ENCODE assay signal across 19 cellular contexts in genomic region chrX:134158821-134159512, GRCh38.
DNase-seq lines count a peak whose midpoint lies in the region; ATAC-seq and TF ChIP-seq lines count a peak whose summit lies in the region.
"Had no signal": no experiment of that assay in that cellular context is flagged by ENCODE, and none has a peak within 500 bp of the region (broad histone marks: within the 10 kb centered on the region; RNA-seq: fewer than 3 reads in every experiment).

No MANE protein-coding gene starts in this region.

- no peaks in the 10 kb centered on the region for H3K27me3 Mint-ChIP-seq in activated CD8-positive, alpha-beta memory T cell treated with anti-CD3 and anti-CD28 coated beads, Interleukin-2, amount 10 ng/mL, durations not matched to agents 7 days and 5 days
- H3K27me3 Mint-ChIP-seq in activated T-cell treated with anti-CD3 and anti-CD28 coated beads, Interleukin-2, amount 50 U/mL, for 72 hours (ENCODE audit: low read depth): peaks cover 42% of the 10 kb centered on the region

- no peaks in the 10 kb centered on the region for H3K4me1 ChIP-seq in foreskin keratinocyte
- H3K4me1 ChIP-seq: ascending aorta, colonic mucosa, vagina had no signal

- in situ Hi-C loops in GM13976 (cut with MboI; ENCODE audit: low sequenced_read_pairs, unreplicated experiment): no loop called here

- no peak overlapping the region for H3K4me3 Mint-ChIP-seq in activated CD8-positive, alpha-beta memory T cell treated with anti-CD3 and anti-CD28 coated beads, Interleukin-2, amount 10 ng/mL, durations not matched to agents 7 days and 5 days
- H3K4me3 Mint-ChIP-seq in activated T-cell treated with anti-CD3 and anti-CD28 coated beads, Interleukin-2, amount 50 U/mL, for 72 hours: peak overlapping the region; percentile 30 to 64
- H3K4me3 Mint-ChIP-seq: CD14-positive monocyte had no signal

- DNase-seq in activated CD8-positive, alpha-beta memory T cell treated with anti-CD3 and anti-CD28 coated beads, Interleukin-2, amount 10 ng/mL, durations not matched to agents 7 days and 5 days: no peak
- DNase-seq in activated CD8-positive, alpha-beta memory T cell treated with anti-CD3 and anti-CD28 coated beads for 24 hours: no peak
- DNase-seq in activated T-cell treated with anti-CD3 and anti-CD28 coated beads, Interleukin-2, amount 50 U/mL, for 72 hours: peak; percentile 42 to 71
- DNase-seq in renal cortical epithelial cell (ENCODE audit: low read depth) (peak; percentile 18), GM13976 (ENCODE audit: low spot score) (no peak), foreskin keratinocyte (no peak)
- DNase-seq: colonic mucosa, DMS153, foreskin melanocyte, MM.1S, NCI-H1930, NCI-H446 treated with DMSO at 0.1 percent for 48 hours, posterior cingulate gyrus had no signal

- no peak for TF ChIP-seq CTCF in GM13976 (IDR thresholded peaks at IDR 0.05; ENCODE audit: borderline replicate concordance, control extremely low read depth, extremely low read depth, insufficient read depth, missing control alignments)
- TF ChIP-seq CTCF in foreskin keratinocyte (conservative IDR thresholded peaks at IDR 0.05): no peak

- peak; percentile 53 for ATAC-seq in activated CD8-positive, alpha-beta memory T cell treated with anti-CD3 and anti-CD28 coated beads, Interleukin-2, amount 10 ng/mL, durations not matched to agents 7 days and 5 days
- ATAC-seq in GM21390 (IDR thresholded peaks at IDR 0.05; ENCODE audit: unreplicated experiment) (peak; percentile 39), foreskin keratinocyte (no peak), HG02588 (IDR thresholded peaks at IDR 0.05; ENCODE audit: unreplicated experiment) (no peak)
- peak; percentile 90 to 94 for ATAC-seq in activated T-cell treated with anti-CD3 and anti-CD28 coated beads, Interleukin-2, amount 50 U/mL, for 72 hours (replicated peaks in 1 of 2)
- ATAC-seq: Right ventricle myocardium inferior had no signal

- H3K27me3 ChIP-seq in foreskin keratinocyte: no peaks in the 10 kb centered on the region
- H3K27me3 ChIP-seq: ascending aorta, colonic mucosa, vagina had no signal

- CTCF ChIA-PET in activated CD8-positive, alpha-beta memory T cell treated with anti-CD3 and anti-CD28 coated beads, Interleukin-2, amount 10 ng/mL, durations not matched to agents 7 days and 5 days (lab: Charles Lee): interaction anchor here (1.3 kb wide), 1 partner anchor 28 kb away, joined by 4 read pairs; no protein-coding TSS in a partner anchor

- no peaks in the 10 kb centered on the region for H3K36me3 Mint-ChIP-seq in activated CD8-positive, alpha-beta memory T cell treated with anti-CD3 and anti-CD28 coated beads, Interleukin-2, amount 10 ng/mL, durations not matched to agents 7 days and 5 days
- H3K36me3 Mint-ChIP-seq in activated T-cell treated with anti-CD3 and anti-CD28 coated beads, Interleukin-2, amount 50 U/mL, for 72 hours (ENCODE audit: insufficient read depth in 2 of 2): peaks cover 0 to 5% of the 10 kb centered on the region in 2 donors
- H3K36me3 Mint-ChIP-seq: CD14-positive monocyte had no signal

- no peak overlapping the region for H3K27ac ChIP-seq in foreskin keratinocyte
- H3K27ac ChIP-seq: ascending aorta, colonic mucosa, vagina had no signal

- H3K4me1 Mint-ChIP-seq in activated CD8-positive, alpha-beta memory T cell treated with anti-CD3 and anti-CD28 coated beads, Interleukin-2, amount 10 ng/mL, durations not matched to agents 7 days and 5 days: peaks cover 13% of the 10 kb centered on the region
- peaks cover 34% of the 10 kb centered on the region for H3K4me1 Mint-ChIP-seq in activated T-cell treated with anti-CD3 and anti-CD28 coated beads, Interleukin-2, amount 50 U/mL, for 72 hours (ENCODE audit: low read depth)

- H3K27ac Mint-ChIP-seq in activated CD8-positive, alpha-beta memory T cell treated with anti-CD3 and anti-CD28 coated beads, Interleukin-2, amount 10 ng/mL, durations not matched to agents 7 days and 5 days: no peak overlapping the region
- peak overlapping the region; percentile 74 for H3K27ac Mint-ChIP-seq in activated T-cell treated with anti-CD3 and anti-CD28 coated beads, Interleukin-2, amount 50 U/mL, for 72 hours
- H3K27ac Mint-ChIP-seq: CD14-positive monocyte had no signal

- H3K9me3 Mint-ChIP-seq in activated CD8-positive, alpha-beta memory T cell treated with anti-CD3 and anti-CD28 coated beads, Interleukin-2, amount 10 ng/mL, durations not matched to agents 7 days and 5 days (ENCODE audit: low read depth): no peaks in the 10 kb centered on the region
- no peaks in the 10 kb centered on the region for H3K9me3 Mint-ChIP-seq in activated T-cell treated with anti-CD3 and anti-CD28 coated beads, Interleukin-2, amount 50 U/mL, for 72 hours
- H3K9me3 Mint-ChIP-seq: CD14-positive monocyte had no signal

Comparison
In these comparisons a context has a peak if more than half of its experiments do, and no peak if none do; other contexts are left out.
1. ATAC-seq: peak in activated CD8-positive, alpha-beta memory T cell treated with anti-CD3 and anti-CD28 coated beads, Interleukin-2, amount 10 ng/mL, durations not matched to agents 7 days and 5 days (single experiment), GM21390 (single experiment) and activated T-cell treated with anti-CD3 and anti-CD28 coated beads, Interleukin-2, amount 50 U/mL, for 72 hours (2 of 2); none in foreskin keratinocyte (single experiment) and HG02588 (single experiment).
2. DNase-seq: peak in activated T-cell treated with anti-CD3 and anti-CD28 coated beads, Interleukin-2, amount 50 U/mL, for 72 hours (2 of 2) and renal cortical epithelial cell (single experiment); none in activated CD8-positive, alpha-beta memory T cell treated with anti-CD3 and anti-CD28 coated beads, Interleukin-2, amount 10 ng/mL, durations not matched to agents 7 days and 5 days (single experiment), activated CD8-positive, alpha-beta memory T cell treated with anti-CD3 and anti-CD28 coated beads for 24 hours (single experiment), GM13976 (single experiment) and foreskin keratinocyte (0 of 2).